2 cellular contexts compared by ENCODE assay signal in genomic region chr12:89679631-89680030, GRCh38.
TF ChIP-seq lines count a peak whose summit lies in the region.

No MANE protein-coding gene starts in this region.

TF ChIP-seq in IMR-90, 13 proteins besides CTCF, POLR2A, EP300 and RAD21:
- no peak for TF ChIP-seq CHD1 (IDR thresholded peaks at IDR 0.05; ENCODE audit: low read depth, low read length)
- TF ChIP-seq MXI1 (IDR thresholded peaks at IDR 0.05; ENCODE audit: borderline replicate concordance, low read depth, low read length): no peak
- TF ChIP-seq MAZ (IDR thresholded peaks at IDR 0.05; ENCODE audit: borderline replicate concordance, low read depth, low read length): no peak
- TF ChIP-seq RFX5 (IDR thresholded peaks at IDR 0.05; ENCODE audit: low read depth, low read length): no peak
- TF ChIP-seq SMC3 (IDR thresholded peaks at IDR 0.05; ENCODE audit: low read depth, low read length): no peak
- peak; percentile 60 for TF ChIP-seq CEBPB (IDR thresholded peaks at IDR 0.05; ENCODE audit: low read depth, low read length)
- no peak for TF ChIP-seq MAFK (IDR thresholded peaks at IDR 0.05; ENCODE audit: low read depth, low read length)

TF ChIP-seq in H1, 55 proteins besides CTCF, POLR2A, EP300 and RAD21:
- TF ChIP-seq CBX5 (IDR thresholded peaks at IDR 0.05; ENCODE audit: low read depth, low read length) (no peak), RNF2 (IDR thresholded peaks at IDR 0.05; ENCODE audit: borderline replicate concordance, low read depth, low read length, missing control alignments, poor library complexity, severe bottlenecking) (no peak), CTBP2 (IDR thresholded peaks at IDR 0.05; ENCODE audit: borderline replicate concordance, insufficient read depth, insufficient read length, low read length) (no peak), SP1 (IDR thresholded peaks at IDR 0.05; ENCODE audit: low read depth, low read length) (no peak), GTF2F1 (IDR thresholded peaks at IDR 0.05; ENCODE audit: borderline replicate concordance, low read depth, low read length) (no peak), SP4 (IDR thresholded peaks at IDR 0.05; ENCODE audit: low read length) (no peak), TAF1 (IDR thresholded peaks at IDR 0.05; ENCODE audit: low read depth, low read length) (no peak), KDM5A (IDR thresholded peaks at IDR 0.05; ENCODE audit: low read length) (no peak), SUZ12 (IDR thresholded peaks at IDR 0.05; ENCODE audit: low read length) (no peak), CHD2 (IDR thresholded peaks at IDR 0.05; ENCODE audit: low read length) (no peak)
- TF ChIP-seq, protein P1, sequence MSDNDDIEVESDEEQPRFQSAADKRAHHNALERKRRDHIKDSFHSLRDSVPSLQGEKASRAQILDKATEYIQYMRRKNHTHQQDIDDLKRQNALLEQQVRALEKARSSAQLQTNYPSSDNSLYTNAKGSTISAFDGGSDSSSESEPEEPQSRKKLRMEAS (IDR thresholded peaks at IDR 0.05): no peak
- TF ChIP-seq, protein P2, sequence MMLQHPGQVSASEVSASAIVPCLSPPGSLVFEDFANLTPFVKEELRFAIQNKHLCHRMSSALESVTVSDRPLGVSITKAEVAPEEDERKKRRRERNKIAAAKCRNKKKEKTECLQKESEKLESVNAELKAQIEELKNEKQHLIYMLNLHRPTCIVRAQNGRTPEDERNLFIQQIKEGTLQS (IDR thresholded peaks at IDR 0.05; ENCODE audit: insufficient read depth, low read depth, low read length): no peak
- TF ChIP-seq, protein P3, sequence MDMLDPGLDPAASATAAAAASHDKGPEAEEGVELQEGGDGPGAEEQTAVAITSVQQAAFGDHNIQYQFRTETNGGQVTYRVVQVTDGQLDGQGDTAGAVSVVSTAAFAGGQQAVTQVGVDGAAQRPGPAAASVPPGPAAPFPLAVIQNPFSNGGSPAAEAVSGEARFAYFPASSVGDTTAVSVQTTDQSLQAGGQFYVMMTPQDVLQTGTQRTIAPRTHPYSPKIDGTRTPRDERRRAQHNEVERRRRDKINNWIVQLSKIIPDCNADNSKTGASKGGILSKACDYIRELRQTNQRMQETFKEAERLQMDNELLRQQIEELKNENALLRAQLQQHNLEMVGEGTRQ (IDR thresholded peaks at IDR 0.05; ENCODE audit: low read length): no peak
